In the genomic region with DNA sequence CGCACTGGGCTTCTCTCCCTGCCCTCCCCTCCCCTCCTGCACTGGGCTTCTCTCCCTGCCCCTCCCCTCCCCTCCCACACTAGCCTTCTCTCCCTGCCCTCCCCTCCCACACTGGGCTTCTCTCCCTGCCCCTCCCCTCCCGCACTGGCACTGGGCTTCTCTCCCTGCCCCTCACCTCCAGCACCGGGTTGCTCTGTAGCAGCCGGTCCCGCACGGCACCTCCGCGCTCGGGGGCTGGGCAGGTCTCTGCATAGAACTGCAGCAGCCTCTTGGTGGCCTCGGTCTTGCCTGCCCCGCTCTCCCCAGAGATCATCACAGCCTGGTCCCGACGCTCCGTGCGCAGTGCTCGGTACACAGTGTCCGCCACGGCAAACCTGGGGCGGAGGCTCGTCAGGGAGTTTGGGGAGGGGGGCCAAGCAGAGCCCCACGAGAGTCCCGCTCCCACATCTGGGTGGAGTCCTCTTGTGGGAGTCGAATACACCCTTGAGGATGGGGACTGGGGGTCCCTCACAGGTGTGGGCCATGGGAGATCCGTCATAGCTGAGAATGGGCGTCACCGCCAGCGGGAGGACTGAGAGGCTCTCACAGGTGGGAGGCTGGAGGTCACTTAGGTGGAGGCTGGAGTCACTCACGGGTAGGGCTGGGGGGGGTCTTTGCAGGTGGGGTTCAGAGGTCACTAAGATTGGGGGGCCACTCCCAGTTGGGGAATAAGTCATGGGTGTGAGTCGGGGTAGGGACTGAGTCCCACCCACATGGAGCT, we compare ENCODE assay signal across 14 cellular contexts. TPM values are rescaled to one million over a fixed set of nuclear protein-coding genes. Genes with fewer than 3 reads are reported as not detected.
DNase-seq lines count a peak whose midpoint lies in the region; ATAC-seq and TF ChIP-seq lines count a peak whose summit lies in the region.
"Had no signal": no experiment of that assay in that cellular context is flagged by ENCODE, and none has a peak within 500 bp of the region (broad histone marks: within the 10 kb centered on the region; RNA-seq: fewer than 3 reads in every experiment).

No MANE protein-coding gene starts in this region.

- no peak for DNase-seq in CD8-positive, alpha-beta memory T cell
- no peak for DNase-seq in Panc1 (ENCODE audit: low read depth, low spot score)
- peak; percentile 71 for DNase-seq in left ventricle myocardium superior
- DNase-seq in spleen: peak; percentile 74
- no peak for DNase-seq in T-helper 2 cell treated with Interferon-gamma antibody and Interleukin-4, amounts not matched to agents 5 μg/mL and 100 μg/mL, for 36 hours (ENCODE audit: low spot score)
- DNase-seq in hepatic stellate cell (ENCODE audit: low spot score): no peak
- no peak for DNase-seq in HCEC 1CT
- DNase-seq: activated naive CD8-positive, alpha-beta T cell treated with anti-CD3 and anti-CD28 coated beads, Interleukin-2, amount 10 ng/mL, durations not matched to agents 7 days and 5 days; central memory CD4-positive, alpha-beta T cell; islet precursor cell; NCI-H2029; NCI-H524 treated with DMSO at 0.1 percent for 48 hours; RPMI8226 had no signal

- TF ChIP-seq CTCF in Panc1 (IDR thresholded peaks at IDR 0.05) (no peak), spleen (IDR thresholded peaks at IDR 0.05 in 8 of 11, conservative IDR thresholded peaks at IDR 0.05 in 3 of 11) (no peak)

- WGBS in spleen, 5 donors: 89 to 95% (median 93%) methylated on average over 24 to 29 of the region's 29 CpGs

- POLR2A ChIA-PET in CD8-positive, alpha-beta memory T cell (lab: Charles Lee): no interaction called here
- POLR2A ChIA-PET in Panc1 (lab: Charles Lee): interaction anchor here (0.6 kb wide), 1 partner anchor 144 kb away, joined by 3 read pairs; no protein-coding TSS in a partner anchor

- H3K4me3 ChIP-seq in CD8-positive, alpha-beta memory T cell (ENCODE audit: low read length): no peak overlapping the region
- no peak overlapping the region for H3K4me3 ChIP-seq in Panc1 (ENCODE audit: low read depth in 2 of 2, low read length in 2 of 2)
- no peak overlapping the region for H3K4me3 ChIP-seq in spleen

- peaks cover 0 to 41% (median 8%) of the 10 kb centered on the region in 3 donors for H3K36me3 Mint-ChIP-seq in CD8-positive, alpha-beta memory T cell
- peaks cover 16% of the 10 kb centered on the region for H3K36me3 Mint-ChIP-seq in T-helper 2 cell treated with Interferon-gamma antibody and Interleukin-4, amounts not matched to agents 5 μg/mL and 100 μg/mL, for 36 hours (ENCODE audit: low read depth)

- peaks cover 12% of the 10 kb centered on the region for H3K4me1 ChIP-seq in CD8-positive, alpha-beta memory T cell (ENCODE audit: insufficient read depth, low read length)
- H3K4me1 ChIP-seq in Panc1 (ENCODE audit: control insufficient read depth, insufficient read depth, low read length) (peaks cover 5% of the 10 kb centered on the region), spleen (peaks cover 23 to 47% (median 35%) of the 10 kb centered on the region in 6 donors)

- no peak overlapping the region for H3K27ac ChIP-seq in CD8-positive, alpha-beta memory T cell (ENCODE audit: low read depth, low read length)
- H3K27ac ChIP-seq in Panc1 (ENCODE audit: low read length): 0 out of 2 replicates have a peak overlapping the region, but pooled peaks have one; percentile 12
- H3K27ac ChIP-seq in spleen: no peak overlapping the region

- H3K27me3 Mint-ChIP-seq in CD8-positive, alpha-beta memory T cell: peaks cover 0 to 3% of the 10 kb centered on the region in 2 donors
- no peaks in the 10 kb centered on the region for H3K27me3 Mint-ChIP-seq in T-helper 2 cell treated with Interferon-gamma antibody and Interleukin-4, amounts not matched to agents 5 μg/mL and 100 μg/mL, for 36 hours (ENCODE audit: low read depth)

- no peak for TF ChIP-seq POLR2A in spleen (IDR thresholded peaks at IDR 0.05)

- H3K27me3 ChIP-seq in CD8-positive, alpha-beta memory T cell (ENCODE audit: insufficient read depth, low read length, poor library complexity, severe bottlenecking): no peaks in the 10 kb centered on the region
- H3K27me3 ChIP-seq in Panc1 (ENCODE audit: control insufficient read depth, insufficient read depth, low read length) (no peaks in the 10 kb centered on the region), spleen (replicated peaks in 1 of 7) (peaks cover 0 to 35% (median 0%) of the 10 kb centered on the region in 7 donors)

- H3K4me3 Mint-ChIP-seq in CD8-positive, alpha-beta memory T cell: peak overlapping the region in 5 of 7 donors; percentile 17 to 76 (median 54)
- H3K4me3 Mint-ChIP-seq in T-helper 2 cell treated with Interferon-gamma antibody and Interleukin-4, amounts not matched to agents 5 μg/mL and 100 μg/mL, for 36 hours: no peak overlapping the region
- H3K4me3 Mint-ChIP-seq: activated naive CD8-positive, alpha-beta T cell treated with anti-CD3 and anti-CD28 coated beads, Interleukin-2, amount 10 ng/mL, durations not matched to agents 7 days and 5 days had no signal

- BruUV-seq in Panc1 (replicated peaks; lab: Mats Ljungman, UMichigan): no TSS peak

- ATAC-seq in Panc1 (no peak), left ventricle myocardium superior (peak; percentile 3), HG03439 (IDR thresholded peaks at IDR 0.05; ENCODE audit: unreplicated experiment) (no peak)

- intact Hi-C loops in Panc1 (cut with micrococcal nuclease; ENCODE audit: unreplicated experiment): no loop called here
- intact Hi-C loops in left ventricle myocardium superior (cut with micrococcal nuclease): no loop called here
- intact Hi-C loops in spleen (cut with DNase I; ENCODE audit: low total_unique reads): no loop called here

- H3K4me1 Mint-ChIP-seq in CD8-positive, alpha-beta memory T cell: peaks cover 10 to 24% (median 11%) of the 10 kb centered on the region in 3 donors
- peaks cover 11% of the 10 kb centered on the region for H3K4me1 Mint-ChIP-seq in T-helper 2 cell treated with Interferon-gamma antibody and Interleukin-4, amounts not matched to agents 5 μg/mL and 100 μg/mL, for 36 hours (ENCODE audit: low read depth)

- H3K36me3 ChIP-seq in CD8-positive, alpha-beta memory T cell (ENCODE audit: insufficient read depth, low read length): no peaks in the 10 kb centered on the region
- H3K36me3 ChIP-seq in Panc1 (ENCODE audit: control insufficient read depth, insufficient read depth, low read length) (peaks cover 2% of the 10 kb centered on the region; the same call in 1 of the 2 replicates), spleen (peaks cover 0 to 65% (median 44%) of the 10 kb centered on the region in 6 donors)

- in situ Hi-C loops in Panc1 (cut with HindIII; ENCODE audit: low pct_unique_long_range_greater_than_20kb, low sequenced_read_pairs): no loop called here

- H3K27ac Mint-ChIP-seq in CD8-positive, alpha-beta memory T cell: peak overlapping the region in 2 of 8 donors; percentile 67 to 94
- no peak overlapping the region for H3K27ac Mint-ChIP-seq in T-helper 2 cell treated with Interferon-gamma antibody and Interleukin-4, amounts not matched to agents 5 μg/mL and 100 μg/mL, for 36 hours
- H3K27ac Mint-ChIP-seq: activated naive CD8-positive, alpha-beta T cell treated with anti-CD3 and anti-CD28 coated beads, Interleukin-2, amount 10 ng/mL, durations not matched to agents 7 days and 5 days had no signal

- CTCF ChIA-PET in CD8-positive, alpha-beta memory T cell (lab: Charles Lee): no interaction called here
- CTCF ChIA-PET in Panc1 (lab: Charles Lee): no interaction called here

- no peaks in the 10 kb centered on the region for H3K9me3 Mint-ChIP-seq in CD8-positive, alpha-beta memory T cell
- no peaks in the 10 kb centered on the region for H3K9me3 Mint-ChIP-seq in T-helper 2 cell treated with Interferon-gamma antibody and Interleukin-4, amounts not matched to agents 5 μg/mL and 100 μg/mL, for 36 hours
- H3K9me3 Mint-ChIP-seq: activated naive CD8-positive, alpha-beta T cell treated with anti-CD3 and anti-CD28 coated beads, Interleukin-2, amount 10 ng/mL, durations not matched to agents 7 days and 5 days had no signal

- no peaks in the 10 kb centered on the region for H3K9me3 ChIP-seq in CD8-positive, alpha-beta memory T cell (ENCODE audit: low read length)
- H3K9me3 ChIP-seq in Panc1 (ENCODE audit: control insufficient read depth, insufficient read depth, low read depth, low read length) (no peaks in the 10 kb centered on the region), spleen (no peaks in the 10 kb centered on the region)

RNA-seq across cellular contexts. Expression of gene MYO1C, which starts 9.6 kb away (rescaled TPM):
- total RNA-seq in CD8-positive, alpha-beta memory T cell: 10 to 100 TPM; 36.6 to 36.9 TPM
- polyA plus RNA-seq in CD8-positive, alpha-beta memory T cell: 5.7 TPM
- total RNA-seq in Panc1 (2021; ENCODE audit: unreplicated experiment) (251 TPM), left ventricle myocardium superior (200 TPM), spleen (100 to 1,000 TPM in 2 of 7 donors, 10 to 100 TPM in 5; 49.2 to 135 (median 81.6) TPM)
- 289 TPM for polyA plus RNA-seq in Panc1 (2012; ENCODE audit: insufficient read length)
- 10 to 100 TPM; 14.6 to 21.6 (median 14.6) TPM for polyA plus RNA-seq in spleen

RNA-seq across cellular contexts. Expression of gene CRK, which starts 26.8 kb away (rescaled TPM):
- 10 to 100 TPM; 25.3 to 28.8 TPM for total RNA-seq in CD8-positive, alpha-beta memory T cell
- polyA plus RNA-seq in CD8-positive, alpha-beta memory T cell: 24.6 TPM
- total RNA-seq in Panc1 (2021; ENCODE audit: unreplicated experiment): 67.0 TPM
- 46.2 TPM for polyA plus RNA-seq in Panc1 (2012; ENCODE audit: insufficient read length)
- total RNA-seq in left ventricle myocardium superior: 37.9 TPM
- total RNA-seq in spleen: 10 to 100 TPM; 39.3 to 54.6 (median 48.2) TPM
- polyA plus RNA-seq in spleen: 10 to 100 TPM; 11.7 to 20.7 (median 12.0) TPM

RNA-seq across cellular contexts. Expression of gene INPP5K, which starts 33.5 kb away (rescaled TPM):
- 10 to 100 TPM; 29.5 to 31.9 TPM for total RNA-seq in CD8-positive, alpha-beta memory T cell
- 80.2 TPM for polyA plus RNA-seq in CD8-positive, alpha-beta memory T cell
- total RNA-seq in Panc1 (2021; ENCODE audit: unreplicated experiment): 21.3 TPM
- polyA plus RNA-seq in Panc1 (2012; ENCODE audit: insufficient read length): 39.1 TPM
- total RNA-seq in left ventricle myocardium superior: 39.1 TPM
- 100 to 1,000 TPM in 1 of 7 donors, 10 to 100 TPM in 6; 43.1 to 107 (median 55.2) TPM for total RNA-seq in spleen
- polyA plus RNA-seq in spleen: 10 to 100 TPM; 22.3 to 35.8 (median 23.4) TPM

Comparison
In these comparisons a context has a peak if more than half of its experiments do, and no peak if none do; other contexts are left out.
1. DNase-seq: peak in left ventricle myocardium superior (single experiment) and spleen (single experiment); none in CD8-positive, alpha-beta memory T cell (0 of 5), Panc1 (single experiment), T-helper 2 cell treated with Interferon-gamma antibody and Interleukin-4, amounts not matched to agents 5 μg/mL and 100 μg/mL, for 36 hours (single experiment), hepatic stellate cell (single experiment) and HCEC 1CT (single experiment).